18 cellular contexts compared by ENCODE assay signal in the genomic region with DNA sequence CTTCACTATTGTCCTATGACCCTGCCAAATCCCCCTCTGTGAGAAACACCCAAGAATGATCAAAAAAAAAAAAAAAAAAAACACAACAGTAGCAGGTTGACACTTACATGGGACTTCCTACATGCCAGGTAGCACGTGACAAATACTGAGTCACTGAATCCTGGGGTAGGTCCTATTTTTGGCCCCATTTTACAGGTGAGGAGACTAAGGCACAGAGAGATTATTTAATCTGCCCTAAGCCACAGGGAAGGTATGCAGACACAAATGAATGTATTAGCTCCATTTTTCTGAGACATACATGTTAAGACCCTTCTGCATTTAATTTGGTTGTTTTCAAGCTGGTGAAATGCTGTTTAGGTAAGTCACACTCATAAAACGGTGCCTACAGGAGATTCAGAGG. TPM values are rescaled to one million over a fixed set of nuclear protein-coding genes. Genes with fewer than 3 reads are reported as not detected.
DNase-seq lines count a peak whose midpoint lies in the region; ATAC-seq, FAIRE-seq and TF ChIP-seq lines count a peak whose summit lies in the region.
"Had no signal": no experiment of that assay in that cellular context is flagged by ENCODE, and none has a peak within 500 bp of the region (broad histone marks: within the 10 kb centered on the region; RNA-seq: fewer than 3 reads in every experiment).

No MANE protein-coding gene starts in this region.

- no peak for TF ChIP-seq RAD21 in HepG2 (CRISPR knock-in tag; IDR thresholded peaks at IDR 0.05)

- H3K27me3 ChIP-seq in HepG2 (ENCODE audit: control insufficient read depth in 1 of 2, insufficient read depth in 2 of 2, low read length in 2 of 2) (no peaks in the 10 kb centered on the region), right lobe of liver (no peaks in the 10 kb centered on the region), bronchial epithelial cell (ENCODE audit: control insufficient read depth, insufficient read depth, low read length) (no peaks in the 10 kb centered on the region)

- no peak overlapping the region for H3K27ac ChIP-seq in HepG2 (ENCODE audit: extremely low read length, insufficient read depth, low read length)
- H3K27ac ChIP-seq in right lobe of liver, result no peak overlapping the region

- WGBS in HepG2 (ENCODE audit: low lambda C conversion rate), result 90% methylated on average over 2 of the region's 2 CpGs
- 98% methylated on average over 2 of the region's 2 CpGs for WGBS in right lobe of liver (ENCODE audit: insufficient coverage, low coverage, low lambda C conversion rate, missing lambda C conversion rate)

- TF ChIP-seq POLR2A in HepG2 (IDR thresholded peaks at IDR 0.05; ENCODE audit: insufficient read depth in 1 of 2, low read depth in 2 of 2, low read length in 2 of 2) (no peak), right lobe of liver (IDR thresholded peaks at IDR 0.05) (no peak)

- CTCF ChIA-PET in HepG2 (lab: Yijun Ruan, JAX; ENCODE audit: low intra/inter-chr PET ratio, low total read pairs), result no interaction called here

- DNase-seq in HepG2 (ENCODE audit: low spot score) (no peak), right lobe of liver (no peak), bronchial epithelial cell (ENCODE audit: low read depth) (peak; percentile 9), NCI-H1092 (lab: John Stamatoyannopoulos, UW) (no peak)
- DNase-seq: C1 segment of cervical spinal cord; Calu3; CD4-positive, alpha-beta memory T cell; COR-L47; DMS53; DMS79 treated with DMSO at 0.1 percent for 48 hours; GF-D8; GOT3 had no signal

- FAIRE-seq in HepG2 (lab: Jason Lieb, UNC), result no peak
- no peak for FAIRE-seq in bronchial epithelial cell (lab: Jason Lieb, UNC)
- FAIRE-seq: GM12892, H54 had no signal

- no peak overlapping the region for H3K4me2 ChIP-seq in HepG2 (ENCODE audit: low read depth, low read length)

- peaks cover 21 to 40% of the 10 kb centered on the region in 2 experiments; a peak in 4 of 5 replicates for H3K36me3 ChIP-seq in HepG2 (replicated peaks in 1 of 2; ENCODE audit: control insufficient read depth in 1 of 2, insufficient read depth in 2 of 2, low read length in 2 of 2)
- H3K36me3 ChIP-seq in right lobe of liver, result peaks cover 0 to 21% (median 0%) of the 10 kb centered on the region in 4 donors
- H3K36me3 ChIP-seq in bronchial epithelial cell (ENCODE audit: control insufficient read depth, insufficient read depth, low read length), result peaks cover 25% of the 10 kb centered on the region

- POLR2A ChIA-PET in HepG2 (lab: Yijun Ruan, JAX), result no interaction called here

- H3K4me1 ChIP-seq in HepG2 (ENCODE audit: insufficient read depth, low read length) (no peaks in the 10 kb centered on the region), right lobe of liver (no peaks in the 10 kb centered on the region)

- H2AFZ ChIP-seq in HepG2 (ENCODE audit: low read length), result no peak overlapping the region

- H3K79me2 ChIP-seq in HepG2 (ENCODE audit: insufficient read depth, low read length), result no peaks in the 10 kb centered on the region

- in situ Hi-C loops in HepG2 (cut with HindIII; ENCODE audit: extremely low pct_ligation_motif_present, low pct_unique_long_range_greater_than_20kb), result no loop called here

- no TSS peak for BruUV-seq in HepG2 (replicated peaks; lab: Mats Ljungman, UMichigan)

- ATAC-seq in HepG2 (no peak), right lobe of liver (no peak)

- no peak for TF ChIP-seq CTCF in HepG2 (CRISPR knock-in tag; IDR thresholded peaks at IDR 0.05)
- TF ChIP-seq CTCF in right lobe of liver (IDR thresholded peaks at IDR 0.05), result no peak
- TF ChIP-seq CTCF in bronchial epithelial cell (IDR thresholded peaks at IDR 0.05; ENCODE audit: insufficient read depth, low read length, severe bottlenecking), result no peak

- no peak overlapping the region for H3K4me3 ChIP-seq in HepG2 (replicated peaks in 1 of 3; ENCODE audit: insufficient read depth in 1 of 3, low read depth in 2 of 3, low read length in 3 of 3)
- H3K4me3 ChIP-seq in right lobe of liver, result no peak overlapping the region
- H3K4me3 ChIP-seq in bronchial epithelial cell (ENCODE audit: low read depth, low read length), result no peak overlapping the region
- H3K4me3 ChIP-seq: HAP-1 had no signal

- no peak overlapping the region for H3K9ac ChIP-seq in HepG2 (ENCODE audit: insufficient read depth, low read depth, low read length)

- intact Hi-C loops in HepG2 (cut with micrococcal nuclease; ENCODE audit: unreplicated experiment) (no loop called here), right lobe of liver (cut with DNase I) (no loop called here)

- no peaks in the 10 kb centered on the region for H4K20me1 ChIP-seq in HepG2 (ENCODE audit: insufficient read depth, low read length)

- TF ChIP-seq EP300 in HepG2 (IDR thresholded peaks at IDR 0.05; ENCODE audit: low read depth in 2 of 2, low read length in 2 of 2), result no peak
- TF ChIP-seq EP300 in HepG2 (CRISPR knock-in tag; IDR thresholded peaks at IDR 0.05; ENCODE audit: borderline replicate concordance), result no peak

- H3K9me3 ChIP-seq in HepG2 (ENCODE audit: low read length), result no peaks in the 10 kb centered on the region
- H3K9me3 ChIP-seq in right lobe of liver, result no peaks in the 10 kb centered on the region
- H3K9me3 ChIP-seq: HAP-1 had no signal

RNA-seq across cellular contexts. Expression of a gene that starts 15.7 kb away (rescaled TPM):
- total RNA-seq in HepG2 (2016; rRNA removed; fragmentation: Illumina TruSeq; extraction: Trizol) (0.27 TPM in 1 of 2 replicates, not detected in the other), right lobe of liver (under 1 TPM in 5 of 6 experiments, not detected in 1; 0.89 to 0.99 (median 0.95) TPM), bronchial epithelial cell (not detected in 2 replicates)
- total RNA-seq in HepG2 (2016; cell fraction: cytosol; rRNA removed; fragmentation: Illumina TruSeq; extraction: Trizol; ENCODE audit: low read depth), result not detected in 2 replicates
- total RNA-seq in HepG2 (2016; cell fraction: insoluble cytoplasmic fraction; rRNA removed; fragmentation: Illumina TruSeq; extraction: Trizol), result 0.04 TPM in 1 of 2 replicates, not detected in the other
- total RNA-seq in HepG2 (2016; cell fraction: membrane; rRNA removed; fragmentation: Illumina TruSeq; extraction: Trizol), result 0.10 and 0.12 TPM in 2 replicates
- total RNA-seq in HepG2 (2016; cell fraction: nucleus; rRNA removed; fragmentation: Illumina TruSeq; extraction: Trizol), result not detected in 2 replicates
- 0.17 TPM in 2 replicates for polyA plus RNA-seq in HepG2 (2011; rRNA removed)
- 0.03 and 0.05 TPM in 2 replicates for polyA plus RNA-seq in HepG2 (2011; cell fraction: cytosol; rRNA removed)
- 0.19 and 0.43 TPM in 2 replicates for polyA plus RNA-seq in HepG2 (2011; cell fraction: nucleus; rRNA removed)
- polyA plus RNA-seq in HepG2 (2012), result 0.30 and 0.32 TPM in 2 replicates
- 0.27 and 0.37 TPM in 2 replicates for polyA plus RNA-seq in HepG2 (2016; cell fraction: cytosol; fragmentation: Illumina TruSeq; extraction: Trizol; ENCODE audit: low read depth)
- polyA plus RNA-seq in HepG2 (2016; cell fraction: insoluble cytoplasmic fraction; fragmentation: Illumina TruSeq; extraction: Trizol; ENCODE audit: low read depth), result 0.32 and 0.36 TPM in 2 replicates
- 0.44 and 0.72 TPM in 2 replicates for polyA plus RNA-seq in HepG2 (2016; cell fraction: membrane; fragmentation: Illumina TruSeq; extraction: Trizol; ENCODE audit: low read depth)
- polyA plus RNA-seq in HepG2 (2016; cell fraction: nucleus; fragmentation: Illumina TruSeq; extraction: Trizol; ENCODE audit: insufficient read depth, low read depth), result 0.77 TPM in 1 of 2 replicates, not detected in the other
- polyA minus RNA-seq in HepG2 (2011; rRNA and poly(A)+ RNA removed; ENCODE audit: low replicate concordance), result 0.23 and 0.32 TPM in 2 replicates
- polyA minus RNA-seq in HepG2 (2011; cell fraction: cytosol; rRNA and poly(A)+ RNA removed), result 0.26 TPM in 1 of 2 replicates, not detected in the other
- polyA minus RNA-seq in HepG2 (2011; cell fraction: nucleus; rRNA and poly(A)+ RNA removed), result 0.52 TPM in 1 of 2 replicates, not detected in the other
- total RNA-seq: Daoy, G401 had no signal

RNA-seq across cellular contexts. Expression of a gene that starts 21.7 kb away (rescaled TPM):
- total RNA-seq in HepG2 (2016; rRNA removed; fragmentation: Illumina TruSeq; extraction: Trizol) (25.9 and 32.5 TPM in 2 replicates), right lobe of liver (10 to 100 TPM; 26.4 to 60.8 (median 46.3) TPM), bronchial epithelial cell (179 and 183 TPM in 2 replicates)
- total RNA-seq in HepG2 (2016; cell fraction: cytosol; rRNA removed; fragmentation: Illumina TruSeq; extraction: Trizol; ENCODE audit: low read depth), result 17.2 and 20.2 TPM in 2 replicates
- 27.1 and 33.1 TPM in 2 replicates for total RNA-seq in HepG2 (2016; cell fraction: insoluble cytoplasmic fraction; rRNA removed; fragmentation: Illumina TruSeq; extraction: Trizol)
- 23.3 and 25.9 TPM in 2 replicates for total RNA-seq in HepG2 (2016; cell fraction: membrane; rRNA removed; fragmentation: Illumina TruSeq; extraction: Trizol)
- 19.2 and 21.3 TPM in 2 replicates for total RNA-seq in HepG2 (2016; cell fraction: nucleus; rRNA removed; fragmentation: Illumina TruSeq; extraction: Trizol)
- polyA plus RNA-seq in HepG2 (2011; rRNA removed), result 58.4 and 67.9 TPM in 2 replicates
- 53.8 and 78.5 TPM in 2 replicates for polyA plus RNA-seq in HepG2 (2011; cell fraction: cytosol; rRNA removed)
- 67.5 and 68.2 TPM in 2 replicates for polyA plus RNA-seq in HepG2 (2011; cell fraction: nucleus; rRNA removed)
- 22.1 and 28.3 TPM in 2 replicates for polyA plus RNA-seq in HepG2 (2012)
- polyA plus RNA-seq in HepG2 (2016; cell fraction: cytosol; fragmentation: Illumina TruSeq; extraction: Trizol; ENCODE audit: low read depth), result 21.9 and 22.2 TPM in 2 replicates
- 29.8 and 29.9 TPM in 2 replicates for polyA plus RNA-seq in HepG2 (2016; cell fraction: insoluble cytoplasmic fraction; fragmentation: Illumina TruSeq; extraction: Trizol; ENCODE audit: low read depth)
- polyA plus RNA-seq in HepG2 (2016; cell fraction: membrane; fragmentation: Illumina TruSeq; extraction: Trizol; ENCODE audit: low read depth), result 24.0 and 25.6 TPM in 2 replicates
- 27.5 and 29.5 TPM in 2 replicates for polyA plus RNA-seq in HepG2 (2016; cell fraction: nucleus; fragmentation: Illumina TruSeq; extraction: Trizol; ENCODE audit: insufficient read depth, low read depth)
- 60.6 and 68.2 TPM in 2 replicates for polyA minus RNA-seq in HepG2 (2011; rRNA and poly(A)+ RNA removed; ENCODE audit: low replicate concordance)
- 27.7 and 31.3 TPM in 2 replicates for polyA minus RNA-seq in HepG2 (2011; cell fraction: cytosol; rRNA and poly(A)+ RNA removed)
- polyA minus RNA-seq in HepG2 (2011; cell fraction: nucleus; rRNA and poly(A)+ RNA removed), result 15.2 and 19.4 TPM in 2 replicates

RNA-seq across cellular contexts. Expression of a gene that starts 26.6 kb away (rescaled TPM):
- total RNA-seq in HepG2 (2016; rRNA removed; fragmentation: Illumina TruSeq; extraction: Trizol) (21.8 and 26.3 TPM in 2 replicates), right lobe of liver (1 to 10 TPM; 5.5 to 8.4 (median 7.5) TPM), bronchial epithelial cell (8.3 and 10.5 TPM in 2 replicates)
- total RNA-seq in HepG2 (2016; cell fraction: cytosol; rRNA removed; fragmentation: Illumina TruSeq; extraction: Trizol; ENCODE audit: low read depth), result 6.7 and 8.5 TPM in 2 replicates
- 20.1 and 27.3 TPM in 2 replicates for total RNA-seq in HepG2 (2016; cell fraction: insoluble cytoplasmic fraction; rRNA removed; fragmentation: Illumina TruSeq; extraction: Trizol)
- 10.4 and 12.8 TPM in 2 replicates for total RNA-seq in HepG2 (2016; cell fraction: membrane; rRNA removed; fragmentation: Illumina TruSeq; extraction: Trizol)
- 15.2 and 17.3 TPM in 2 replicates for total RNA-seq in HepG2 (2016; cell fraction: nucleus; rRNA removed; fragmentation: Illumina TruSeq; extraction: Trizol)
- polyA plus RNA-seq in HepG2 (2011; rRNA removed), result 24.7 and 28.7 TPM in 2 replicates
- polyA plus RNA-seq in HepG2 (2011; cell fraction: cytosol; rRNA removed), result 21.1 and 30.4 TPM in 2 replicates
- 17.0 and 19.0 TPM in 2 replicates for polyA plus RNA-seq in HepG2 (2011; cell fraction: nucleus; rRNA removed)
- polyA plus RNA-seq in HepG2 (2012), result 22.3 and 28.4 TPM in 2 replicates
- polyA plus RNA-seq in HepG2 (2016; cell fraction: cytosol; fragmentation: Illumina TruSeq; extraction: Trizol; ENCODE audit: low read depth), result 7.4 and 7.7 TPM in 2 replicates
- polyA plus RNA-seq in HepG2 (2016; cell fraction: insoluble cytoplasmic fraction; fragmentation: Illumina TruSeq; extraction: Trizol; ENCODE audit: low read depth), result 25.4 and 33.4 TPM in 2 replicates
- 10.3 and 12.0 TPM in 2 replicates for polyA plus RNA-seq in HepG2 (2016; cell fraction: membrane; fragmentation: Illumina TruSeq; extraction: Trizol; ENCODE audit: low read depth)
- polyA plus RNA-seq in HepG2 (2016; cell fraction: nucleus; fragmentation: Illumina TruSeq; extraction: Trizol; ENCODE audit: insufficient read depth, low read depth), result 29.4 and 29.9 TPM in 2 replicates
- 30.5 and 32.9 TPM in 2 replicates for polyA minus RNA-seq in HepG2 (2011; rRNA and poly(A)+ RNA removed; ENCODE audit: low replicate concordance)
- polyA minus RNA-seq in HepG2 (2011; cell fraction: cytosol; rRNA and poly(A)+ RNA removed), result 16.2 and 18.3 TPM in 2 replicates
- 12.6 and 14.9 TPM in 2 replicates for polyA minus RNA-seq in HepG2 (2011; cell fraction: nucleus; rRNA and poly(A)+ RNA removed)

RNA-seq across cellular contexts. Expression of a gene that starts 26.9 kb away (rescaled TPM):
- 0.24 TPM in 1 of 2 replicates, not detected in the other for total RNA-seq in HepG2 (2016; rRNA removed; fragmentation: Illumina TruSeq; extraction: Trizol)
- 0.53 TPM in 1 of 2 replicates, not detected in the other for total RNA-seq in HepG2 (2016; cell fraction: cytosol; rRNA removed; fragmentation: Illumina TruSeq; extraction: Trizol; ENCODE audit: low read depth)
- total RNA-seq in HepG2 (2016; cell fraction: insoluble cytoplasmic fraction; rRNA removed; fragmentation: Illumina TruSeq; extraction: Trizol), result 0.26 TPM in 1 of 2 replicates, not detected in the other
- 0.21 TPM in 1 of 2 replicates, not detected in the other for total RNA-seq in HepG2 (2016; cell fraction: membrane; rRNA removed; fragmentation: Illumina TruSeq; extraction: Trizol)
- not detected in 2 replicates for total RNA-seq in HepG2 (2016; cell fraction: nucleus; rRNA removed; fragmentation: Illumina TruSeq; extraction: Trizol)
- polyA plus RNA-seq in HepG2 (2011; rRNA removed), result 0.20 and 0.21 TPM in 2 replicates
- polyA plus RNA-seq in HepG2 (2011; cell fraction: cytosol; rRNA removed), result 0.18 and 0.24 TPM in 2 replicates
- 0.21 and 0.42 TPM in 2 replicates for polyA plus RNA-seq in HepG2 (2011; cell fraction: nucleus; rRNA removed)
- 0.23 and 0.27 TPM in 2 replicates for polyA plus RNA-seq in HepG2 (2012)
- polyA plus RNA-seq in HepG2 (2016; cell fraction: cytosol; fragmentation: Illumina TruSeq; extraction: Trizol; ENCODE audit: low read depth), result 0.16 TPM in 1 of 2 replicates, not detected in the other
- 0.53 TPM in 1 of 2 replicates, not detected in the other for polyA plus RNA-seq in HepG2 (2016; cell fraction: insoluble cytoplasmic fraction; fragmentation: Illumina TruSeq; extraction: Trizol; ENCODE audit: low read depth)
- polyA plus RNA-seq in HepG2 (2016; cell fraction: membrane; fragmentation: Illumina TruSeq; extraction: Trizol; ENCODE audit: low read depth), result not detected in 2 replicates
- 0.52 and 1.4 TPM in 2 replicates for polyA plus RNA-seq in HepG2 (2016; cell fraction: nucleus; fragmentation: Illumina TruSeq; extraction: Trizol; ENCODE audit: insufficient read depth, low read depth)
- 0.06 and 0.07 TPM in 2 replicates for polyA minus RNA-seq in HepG2 (2011; rRNA and poly(A)+ RNA removed; ENCODE audit: low replicate concordance)
- not detected in 2 replicates for polyA minus RNA-seq in HepG2 (2011; cell fraction: cytosol; rRNA and poly(A)+ RNA removed)
- 0.13 TPM in 1 of 2 replicates, not detected in the other for polyA minus RNA-seq in HepG2 (2011; cell fraction: nucleus; rRNA and poly(A)+ RNA removed)
- total RNA-seq in right lobe of liver, result 1 to 10 TPM in 1 of 6 experiments, under 1 TPM in 4, not detected in 1; 0.58 to 1.5 (median 0.81) TPM
- 0.53 and 0.64 TPM in 2 replicates for total RNA-seq in bronchial epithelial cell
- total RNA-seq: A172 had no signal

RNA-seq across cellular contexts. Expression of a gene that starts 44.2 kb away (rescaled TPM):
- 9.0 and 14.5 TPM in 2 replicates for total RNA-seq in HepG2 (2016; rRNA removed; fragmentation: Illumina TruSeq; extraction: Trizol)
- 2.3 and 3.9 TPM in 2 replicates for total RNA-seq in HepG2 (2016; cell fraction: cytosol; rRNA removed; fragmentation: Illumina TruSeq; extraction: Trizol; ENCODE audit: low read depth)
- total RNA-seq in HepG2 (2016; cell fraction: insoluble cytoplasmic fraction; rRNA removed; fragmentation: Illumina TruSeq; extraction: Trizol), result 7.0 and 14.8 TPM in 2 replicates
- 4.8 and 4.9 TPM in 2 replicates for total RNA-seq in HepG2 (2016; cell fraction: membrane; rRNA removed; fragmentation: Illumina TruSeq; extraction: Trizol)
- 14.9 and 15.3 TPM in 2 replicates for total RNA-seq in HepG2 (2016; cell fraction: nucleus; rRNA removed; fragmentation: Illumina TruSeq; extraction: Trizol)
- polyA plus RNA-seq in HepG2 (2011; rRNA removed), result 11.3 and 14.2 TPM in 2 replicates
- polyA plus RNA-seq in HepG2 (2011; cell fraction: cytosol; rRNA removed), result 7.0 and 9.5 TPM in 2 replicates
- 48.5 and 59.0 TPM in 2 replicates for polyA plus RNA-seq in HepG2 (2011; cell fraction: nucleus; rRNA removed)
- polyA plus RNA-seq in HepG2 (2012), result 9.8 and 10.4 TPM in 2 replicates
- polyA plus RNA-seq in HepG2 (2016; cell fraction: cytosol; fragmentation: Illumina TruSeq; extraction: Trizol; ENCODE audit: low read depth), result 2.9 and 3.2 TPM in 2 replicates
- 10.2 and 10.8 TPM in 2 replicates for polyA plus RNA-seq in HepG2 (2016; cell fraction: insoluble cytoplasmic fraction; fragmentation: Illumina TruSeq; extraction: Trizol; ENCODE audit: low read depth)
- polyA plus RNA-seq in HepG2 (2016; cell fraction: membrane; fragmentation: Illumina TruSeq; extraction: Trizol; ENCODE audit: low read depth), result 3.5 and 4.6 TPM in 2 replicates
- polyA plus RNA-seq in HepG2 (2016; cell fraction: nucleus; fragmentation: Illumina TruSeq; extraction: Trizol; ENCODE audit: insufficient read depth, low read depth), result 27.3 and 35.6 TPM in 2 replicates
- polyA minus RNA-seq in HepG2 (2011; rRNA and poly(A)+ RNA removed; ENCODE audit: low replicate concordance), result 4.6 and 12.1 TPM in 2 replicates
- 8.2 and 9.8 TPM in 2 replicates for polyA minus RNA-seq in HepG2 (2011; cell fraction: cytosol; rRNA and poly(A)+ RNA removed)
- 19.8 and 21.6 TPM in 2 replicates for polyA minus RNA-seq in HepG2 (2011; cell fraction: nucleus; rRNA and poly(A)+ RNA removed)
- 10 to 100 TPM in 5 of 6 experiments, 1 to 10 TPM in 1; 9.6 to 15.0 (median 11.1) TPM for total RNA-seq in right lobe of liver
- total RNA-seq in bronchial epithelial cell, result 7.9 and 32.3 TPM in 2 replicates
